Comparison of ENCODE assay signal across 22 cellular contexts in genomic region chr5:30809907-30810306, GRCh38.
DNase-seq lines count a peak whose midpoint lies in the region; ATAC-seq and TF ChIP-seq lines count a peak whose summit lies in the region.
"Had no signal": no experiment of that assay in that cellular context is flagged by ENCODE, and none has a peak within 500 bp of the region (broad histone marks: within the 10 kb centered on the region; RNA-seq: fewer than 3 reads in every experiment).

No MANE protein-coding gene starts in this region.

- ATAC-seq in left colon (peak; percentile 80), HG03521 (IDR thresholded peaks at IDR 0.05; ENCODE audit: unreplicated experiment) (no peak), HG03139 (IDR thresholded peaks at IDR 0.05; ENCODE audit: unreplicated experiment) (no peak)

- intact Hi-C loops in left colon (cut with DNase I, micrococcal nuclease): no loop called here

- H3K27me3 ChIP-seq in BE2C: no peaks in the 10 kb centered on the region
- H3K27me3 ChIP-seq: Peyer's patch had no signal

- DNase-seq in NCI-H1092 treated with DMSO at 0.1 percent for 48 hours (lab: John Stamatoyannopoulos, UW): peak; percentile 6
- DNase-seq in NCI-H1092 (lab: John Stamatoyannopoulos, UW): no peak
- peak; percentile 12 for DNase-seq in BE2C
- peak; percentile 52 for DNase-seq in NCI-H2171 treated with DMSO at 0.1 percent for 48 hours (lab: John Stamatoyannopoulos, UW)
- DNase-seq in left colon: no peak
- DNase-seq: CD8-positive, alpha-beta memory T cell; DMS153; DND-41; HCEC 1CT; IMR-90; KG1; MM.1S; NCI-H1436 treated with DMSO at 0.1 percent for 48 hours; NCI-H2029 treated with DMSO at 0.1 percent for 48 hours; NCI-H2227 treated with DMSO at 0.1 percent for 48 hours; NCI-H774; OCI-M1; Peyer's patch; SHP77 treated with DMSO at 0.1 percent for 48 hours had no signal

- peaks cover 34% of the 10 kb centered on the region for H3K4me1 ChIP-seq in BE2C
- H3K4me1 ChIP-seq: Peyer's patch had no signal

- no peak for TF ChIP-seq CTCF in BE2C (IDR thresholded peaks at IDR 0.05; ENCODE audit: low read depth, low read length)

- H3K36me3 ChIP-seq in BE2C: no peaks in the 10 kb centered on the region
- H3K36me3 ChIP-seq: Peyer's patch had no signal

- no peaks in the 10 kb centered on the region for H3K9me3 ChIP-seq in BE2C
- H3K9me3 ChIP-seq: Peyer's patch had no signal

- no peak overlapping the region for H3K4me3 ChIP-seq in BE2C (ENCODE audit: low read depth, low read length)
- H3K4me3 ChIP-seq: Peyer's patch, SK-N-MC had no signal

Comparison
In these comparisons a context has a peak if more than half of its experiments do, and no peak if none do; other contexts are left out.
1. DNase-seq: peak in NCI-H1092 treated with DMSO at 0.1 percent for 48 hours (single experiment), BE2C (single experiment) and NCI-H2171 treated with DMSO at 0.1 percent for 48 hours (single experiment); none in NCI-H1092 (single experiment) and left colon (0 of 2).